35 cellular contexts compared by ENCODE assay signal in genomic region chr14:36701144-36701543, GRCh38. TPM values are rescaled to one million over a fixed set of nuclear protein-coding genes. Genes with fewer than 3 reads are reported as not detected.
"Had no signal": no experiment of that assay in that cellular context is flagged by ENCODE, and none has a peak within 500 bp of the region (broad histone marks: within the 10 kb centered on the region; RNA-seq: fewer than 3 reads in every experiment).

No MANE protein-coding gene starts in this region.

- H3K27me3 ChIP-seq: adrenal gland, body of pancreas, esophagus squamous epithelium, gastroesophageal sphincter had no signal

- ATAC-seq: activated CD4-positive, CD25-positive, alpha-beta regulatory T cell treated with anti-CD3 and anti-CD28 coated beads, Interleukin-2, amount 50 U/mL, for 24 hours; activated CD8-positive, alpha-beta T cell treated with anti-CD3 and anti-CD28 coated beads for 36 hours; activated naive CD8-positive, alpha-beta T cell treated with anti-CD3 and anti-CD28 coated beads, Interleukin-2, amount 50 U/mL, for 24 hours; body of pancreas; effector memory CD8-positive, alpha-beta T cell; gastroesophageal sphincter; heart right ventricle; T-helper 17 cell had no signal

- H3K9me3 ChIP-seq: adrenal gland, body of pancreas, esophagus squamous epithelium, gastroesophageal sphincter had no signal

- H3K4me3 ChIP-seq: adrenal gland, body of pancreas, esophagus squamous epithelium, gastroesophageal sphincter, heart right ventricle had no signal

- DNase-seq: activated B cell treated with CpG ODN at 0.5 μM for 24 hours; activated CD4-positive, alpha-beta T cell treated with anti-CD3 and anti-CD28 coated beads for 48 hours; activated CD4-positive, alpha-beta T cell treated with anti-CD3 and anti-CD28 coated beads, Interleukin-2, amount 50 U/mL, for 1 hour; activated CD4-positive, alpha-beta T cell treated with anti-CD3 and anti-CD28 coated beads, Interleukin-2, amount 50 U/mL, for 48 hours; activated CD8-positive, alpha-beta memory T cell treated with anti-CD3 and anti-CD28 coated beads for 24 hours; activated CD8-positive, alpha-beta memory T cell treated with anti-CD3 and anti-CD28 coated beads, Interleukin-2, amount 50 U/mL, for 4 hours; activated CD8-positive, alpha-beta T cell treated with anti-CD3 and anti-CD28 coated beads for 36 hours; activated effector memory CD4-positive, alpha-beta T cell treated with anti-CD3 and anti-CD28 coated beads, Interleukin-2, amount 50 U/mL, for 16 hours; activated naive CD4-positive, alpha-beta T cell treated with anti-CD3 and anti-CD28 coated beads for 36 hours; activated naive CD8-positive, alpha-beta T cell treated with anti-CD3 and anti-CD28 coated beads for 36 hours; activated naive CD8-positive, alpha-beta T cell treated with anti-CD3 and anti-CD28 coated beads, Interleukin-2, amount 50 U/mL, for 24 hours; activated T-cell treated with anti-CD3 and anti-CD28 coated beads, Interleukin-2, amount 50 U/mL, for 1 hour; activated T-cell treated with anti-CD3 and anti-CD28 coated beads, Interleukin-2, amount 50 U/mL, for 48 hours; adrenal gland; amygdala; aorta; body of pancreas; caudate nucleus; cortex of kidney; dermis blood vessel endothelial cell; effector CD4-positive, alpha-beta T cell; effector memory CD8-positive, alpha-beta T cell; esophagus squamous epithelium; foreskin melanocyte; heart right ventricle; T-helper 17 cell; T1000; WERI-Rb-1 had no signal

- H3K27ac ChIP-seq: adrenal gland, body of pancreas, epithelial cell of prostate, esophagus squamous epithelium, gastroesophageal sphincter, heart right ventricle, WERI-Rb-1 had no signal

- H3K4me1 ChIP-seq: adrenal gland, body of pancreas, esophagus squamous epithelium, gastroesophageal sphincter, heart right ventricle had no signal

- H3K36me3 ChIP-seq: adrenal gland, esophagus squamous epithelium, gastroesophageal sphincter, heart right ventricle, WERI-Rb-1 had no signal

RNA-seq across cellular contexts. Expression of gene PAX9, which starts 39.5 kb away (rescaled TPM):
- total RNA-seq: activated B cell treated with CpG ODN at 0.5 μM for 24 hours; activated CD8-positive, alpha-beta T cell treated with anti-CD3 and anti-CD28 coated beads for 36 hours; activated naive CD4-positive, alpha-beta T cell treated with anti-CD3 and anti-CD28 coated beads for 36 hours; activated naive CD8-positive, alpha-beta T cell treated with anti-CD3 and anti-CD28 coated beads for 36 hours; activated T-helper 1 cell treated with anti-CD3 and anti-CD28 coated beads, Interleukin-12 subunit alpha, Interleukin-12 subunit beta, Interleukin-2, Interleukin-4 antibody, amounts not matched to agents 30 ng/mL and 10 ng/mL and 1 ng/mL, durations not matched to agents 14 hours and 24 hours and 36 hours; activated T-helper 2 cell treated with anti-CD3 and anti-CD28 coated beads, Interferon-gamma antibody, Interleukin-2, Interleukin-4, amounts not matched to agents 10 μg/mL and 5 μg/mL and 100 μg/mL, durations not matched to agents 14 hours and 24 hours and 36 hours; adrenal gland; body of pancreas; dermis blood vessel endothelial cell; fibroblast of lung; fibroblast of villous mesenchyme; heart right ventricle had no signal
